ENCODE assay signal across 1 cellular context in the genomic region with DNA sequence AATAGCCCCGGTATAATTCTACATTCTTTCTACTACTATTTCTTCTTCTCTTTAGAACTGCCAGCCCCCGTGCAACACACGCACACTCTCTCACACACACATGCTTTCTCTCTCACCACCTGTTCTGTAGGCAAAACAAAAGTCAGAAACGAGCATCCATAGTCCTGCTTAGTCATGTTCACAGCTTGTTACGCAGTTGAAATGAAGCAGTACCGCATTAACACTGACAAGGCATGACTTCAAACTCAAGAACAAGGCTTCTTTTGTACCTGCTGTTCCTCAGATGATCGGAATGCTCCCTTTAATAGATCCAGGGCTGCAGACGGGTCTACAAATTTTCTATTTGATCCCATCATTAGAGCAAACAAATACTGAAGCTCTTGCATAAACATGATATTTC.
TF ChIP-seq lines count a peak whose summit lies in the region.

No MANE protein-coding gene starts in this region.

TF ChIP-seq in WTC11, 78 proteins besides CTCF, POLR2A, EP300 and RAD21 (continued from another document):
- TF ChIP-seq AR (CRISPR knock-in tag; IDR thresholded peaks at IDR 0.05) = no peak
- TF ChIP-seq ETV6 (CRISPR knock-in tag; IDR thresholded peaks at IDR 0.05) = no peak
- no peak for TF ChIP-seq SMAD4 (CRISPR knock-in tag; IDR thresholded peaks at IDR 0.05)
- no peak for TF ChIP-seq E2F4 (CRISPR knock-in tag; IDR thresholded peaks at IDR 0.05; ENCODE audit: borderline replicate concordance, low read depth)
